13 cellular contexts compared by ENCODE assay signal in the genomic region with DNA sequence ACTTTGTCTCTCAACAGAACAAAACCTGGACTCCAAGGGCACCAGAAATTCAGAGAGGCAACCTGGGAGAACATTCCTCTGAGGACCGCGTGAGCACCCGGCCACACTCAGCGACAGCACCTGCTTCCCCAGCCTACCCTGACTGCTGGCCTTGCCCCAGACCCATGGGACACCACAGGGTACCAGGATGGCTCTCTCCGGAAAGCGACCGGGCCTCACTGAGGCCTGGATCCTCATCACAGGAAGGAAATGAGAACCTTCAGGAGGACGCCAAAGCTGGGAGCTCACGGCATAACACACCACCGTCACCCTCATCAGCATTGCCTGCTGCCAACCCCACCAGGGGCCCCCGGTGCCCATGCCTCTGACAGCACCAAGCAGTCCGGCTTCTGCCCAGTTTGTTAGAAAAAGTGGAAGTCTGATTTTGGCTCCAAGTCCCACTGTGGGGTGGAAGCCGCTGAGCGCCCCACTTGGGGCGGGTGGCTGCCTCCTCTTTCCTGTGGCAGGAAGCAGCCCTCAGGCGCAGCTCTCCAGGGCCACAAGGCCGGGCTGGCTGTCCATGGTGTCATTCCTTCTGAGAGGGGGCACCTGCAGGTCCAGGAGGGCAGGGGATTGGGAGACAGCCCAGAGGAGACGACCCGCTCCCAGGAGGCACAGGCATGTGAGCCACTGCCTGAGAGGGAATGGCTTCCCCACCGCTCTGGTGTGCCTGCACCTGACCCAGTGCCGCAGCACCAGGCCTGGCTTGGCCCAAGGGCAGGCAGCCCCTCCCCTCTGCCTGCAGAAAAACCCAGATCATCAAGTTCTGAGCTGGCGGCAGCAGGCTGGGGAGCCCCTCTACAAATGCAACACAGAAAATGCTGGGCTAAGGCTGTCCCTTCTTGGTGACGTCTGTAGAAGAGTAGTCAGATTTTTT. TPM values are rescaled to one million over a fixed set of nuclear protein-coding genes. Genes with fewer than 3 reads are reported as not detected.
DNase-seq lines count a peak whose midpoint lies in the region; ATAC-seq and TF ChIP-seq lines count a peak whose summit lies in the region.
"Had no signal": no experiment of that assay in that cellular context is flagged by ENCODE, and none has a peak within 500 bp of the region (broad histone marks: within the 10 kb centered on the region; RNA-seq: fewer than 3 reads in every experiment).

No MANE protein-coding gene starts in this region.

- H3K36me3 ChIP-seq in heart left ventricle (peaks cover 0 to 10% (median 7%) of the 10 kb centered on the region in 9 donors), ovary (no peaks in the 10 kb centered on the region)
- H3K36me3 ChIP-seq in effector memory CD4-positive, alpha-beta T cell (ENCODE audit: control insufficient read depth, insufficient read depth, low read length) = no peaks in the 10 kb centered on the region
- H3K36me3 ChIP-seq: thoracic aorta had no signal

- TF ChIP-seq CTCF in heart left ventricle (IDR thresholded peaks at IDR 0.05) (no peak), ovary (IDR thresholded peaks at IDR 0.05) (no peak)

- H3K4me1 ChIP-seq in heart left ventricle (peaks cover 0 to 52% (median 38%) of the 10 kb centered on the region in 12 donors), ovary (ENCODE audit: insufficient read depth) (peaks cover 19% of the 10 kb centered on the region)
- no peaks in the 10 kb centered on the region for H3K4me1 ChIP-seq in effector memory CD4-positive, alpha-beta T cell (ENCODE audit: control insufficient read depth, insufficient read depth, low read length, poor library complexity, severe bottlenecking)

- H3K4me3 ChIP-seq in heart left ventricle (peak overlapping the region in 1 of 12 donors; percentile 15), ovary (no peak overlapping the region)
- no peak overlapping the region for H3K4me3 ChIP-seq in effector memory CD4-positive, alpha-beta T cell (ENCODE audit: insufficient read depth, low read depth, low read length, poor library complexity, severe bottlenecking)
- H3K4me3 ChIP-seq: thoracic aorta had no signal

- DNase-seq in CD1c-positive myeloid dendritic cell (ENCODE audit: extremely low spot score) (peak; percentile 62), KG1 (lab: John Stamatoyannopoulos, UW) (peak; percentile 58), heart left ventricle (peak in 3 of 5 donors; percentile 26 to 69 (median 48)), ovary (peak in 4 of 5 donors; percentile 7 to 39 (median 28)), OCI-M1 (lab: John Stamatoyannopoulos, UW) (no peak)
- DNase-seq in effector memory CD4-positive, alpha-beta T cell = no peak
- DNase-seq: NCI-H1105; NCI-H82; stimulated activated CD4-positive, alpha-beta T cell treated with anti-CD3 and anti-CD28 coated beads, Interleukin-2, amount 100 ng/mL, for 48 hours had no signal

- 69 to 74% (median 70%) methylated on average over 13 to 23 of the region's 23 CpGs for WGBS in heart left ventricle, 4 donors
- 87 to 89% (median 88%) methylated on average over 21 to 23 of the region's 23 CpGs for WGBS in ovary, 3 donors

- TF ChIP-seq POLR2A in heart left ventricle (IDR thresholded peaks at IDR 0.05) = no peak
- no peak for TF ChIP-seq POLR2A in ovary (IDR thresholded peaks at IDR 0.05)

- TF ChIP-seq EP300 in ovary (IDR thresholded peaks at IDR 0.05) = no peak

- ATAC-seq in heart left ventricle (peak in 3 of 4 donors; percentile 4 to 54 (median 5)), GM19328 (IDR thresholded peaks at IDR 0.05; ENCODE audit: unreplicated experiment) (no peak), GM18517 (IDR thresholded peaks at IDR 0.05; ENCODE audit: unreplicated experiment) (no peak)

- H3K9me3 ChIP-seq in heart left ventricle (peaks cover 0 to 7% (median 0%) of the 10 kb centered on the region in 12 donors), ovary (no peaks in the 10 kb centered on the region)
- no peaks in the 10 kb centered on the region for H3K9me3 ChIP-seq in effector memory CD4-positive, alpha-beta T cell (ENCODE audit: control insufficient read depth, low read length)
- H3K9me3 ChIP-seq: Caco-2, thoracic aorta had no signal

- H3K27ac ChIP-seq in heart left ventricle (peak overlapping the region in 5 of 12 donors; percentile 23 to 78 (median 33)), ovary (no peak overlapping the region)
- no peak overlapping the region for H3K27ac ChIP-seq in effector memory CD4-positive, alpha-beta T cell (ENCODE audit: insufficient read depth, low read length, poor library complexity, severe bottlenecking)
- H3K27ac ChIP-seq: thoracic aorta had no signal

- no peaks in the 10 kb centered on the region for H3K27me3 ChIP-seq in heart left ventricle
- no peaks in the 10 kb centered on the region for H3K27me3 ChIP-seq in ovary
- H3K27me3 ChIP-seq in effector memory CD4-positive, alpha-beta T cell (replicated peaks; ENCODE audit: control insufficient read depth, insufficient read depth, low read length, poor library complexity, severe bottlenecking) = no peaks in the 10 kb centered on the region

- intact Hi-C loops in heart left ventricle (cut with DNase I) (loop anchor here in 1 of 10 donors (5.0 kb wide), 1 partner anchor 37 kb away; the partner anchor contains the start of gene HS6ST1), ovary (cut with DNase I) (no loop called here)

RNA-seq across cellular contexts. Expression of gene HS6ST1, which starts 38.6 kb away (rescaled TPM):
- total RNA-seq in heart left ventricle = 10 to 100 TPM; 18.1 to 87.3 (median 24.9) TPM
- 10 to 100 TPM; 15.6 to 26.5 TPM for polyA plus RNA-seq in heart left ventricle
- total RNA-seq in ovary = 10 to 100 TPM; 23.7 to 62.5 (median 48.0) TPM
- 10 to 100 TPM; 12.9 to 45.3 TPM for polyA plus RNA-seq in ovary

Comparison
In these comparisons a context has a peak if more than half of its experiments do, and no peak if none do; other contexts are left out.
1. DNase-seq: peak in CD1c-positive myeloid dendritic cell (single experiment), KG1 (single experiment), heart left ventricle (3 of 5) and ovary (4 of 5); none in effector memory CD4-positive, alpha-beta T cell (0 of 3) and OCI-M1 (single experiment).
2. ATAC-seq: peak in heart left ventricle (3 of 4); none in GM19328 (single experiment) and GM18517 (single experiment).